In genomic region chr4:28464823-28465222, GRCh38 we compare ENCODE assay signal across 22 cellular contexts.
"Had no signal": no experiment of that assay in that cellular context is flagged by ENCODE, and none has a peak within 500 bp of the region (broad histone marks: within the 10 kb centered on the region; RNA-seq: fewer than 3 reads in every experiment).

No MANE protein-coding gene starts in this region.

- H3K36me3 ChIP-seq: left ventricle myocardium inferior, ovary, prostate gland, spleen, tibial nerve, uterus had no signal

- H3K9me3 ChIP-seq: left ventricle myocardium inferior, ovary, prostate gland, tibial nerve, uterus had no signal

- DNase-seq: hypothalamus; immature natural killer cell; left ventricle myocardium inferior; mesendoderm; naive thymus-derived CD4-positive, alpha-beta T cell; ovary; posterior cingulate gyrus; retina; right cardiac atrium; spleen; stimulated activated CD4-positive, alpha-beta T cell treated with anti-CD3 and anti-CD28 coated beads, Interleukin-4, amount 100 ng/mL, for 24 hours; stimulated activated naive CD4-positive, alpha-beta T cell treated with Interleukin-2 at 50 U/mL for 16 hours; stimulated activated naive CD8-positive, alpha-beta T cell treated with anti-CD3 and anti-CD28 coated beads, Interleukin-15, amount 100 ng/mL, for 72 hours; substantia nigra; uterus had no signal

- ATAC-seq: naive thymus-derived CD4-positive, alpha-beta T cell; natural killer cell treated with Interleukin-12 subunit alpha and Interleukin-12 subunit beta and Interleukin-15 and Interleukin-18, amount 100 ng/mL, for 72 hours; right cardiac atrium; sciatic nerve; stimulated activated memory B cell treated with anti-CD40 and anti-IgM and Interleukin-4, amounts not matched to agents 10 μg/mL and 1 μg/mL and 100 μg/mL, for 72 hours; stimulated activated naive CD8-positive, alpha-beta T cell treated with anti-CD3 and anti-CD28 coated beads, Interleukin-15, amount 100 ng/mL, for 72 hours had no signal

- H3K4me1 ChIP-seq: left ventricle myocardium inferior, prostate gland, spleen, tibial nerve, uterus had no signal

- H3K27me3 ChIP-seq: ovary, spleen, tibial nerve, uterus had no signal

- H3K4me3 ChIP-seq: left ventricle myocardium inferior, lung, ovary, prostate gland, skin epidermis, spleen, tibial nerve, uterus had no signal

- H3K27ac ChIP-seq: left ventricle myocardium inferior, ovary, prostate gland, skin epidermis, spleen, tibial nerve, uterus had no signal
